24 cellular contexts compared by ENCODE assay signal in genomic region chr9:129648764-129649115, GRCh38. TPM values are rescaled to one million over a fixed set of nuclear protein-coding genes. Genes with fewer than 3 reads are reported as not detected.
A peak's percentile ranks its signal among the peaks of the same experiment; 100 is the strongest.
DNase-seq lines count a peak whose midpoint lies in the region; ATAC-seq, FAIRE-seq and TF ChIP-seq lines count a peak whose summit lies in the region.
"Had no signal": no experiment of that assay in that cellular context is flagged by ENCODE, and none has a peak within 500 bp of the region (broad histone marks: within the 10 kb centered on the region; RNA-seq: fewer than 3 reads in every experiment).

No MANE protein-coding gene starts in this region.

- H4K8ac ChIP-seq in IMR-90 (ENCODE audit: low read depth in 2 of 2, low read length in 2 of 2) (no peak overlapping the region), neuronal stem cell (ENCODE audit: low read depth, low read length) (no peak overlapping the region)

- no peak for FAIRE-seq in K562 (lab: Jason Lieb, UNC)
- FAIRE-seq: G401.6, GM12891, GM18507, H54 had no signal

- H4K91ac ChIP-seq in IMR-90 (ENCODE audit: insufficient read depth, low read depth, low read length): no peak overlapping the region
- H4K91ac ChIP-seq in neuronal stem cell (ENCODE audit: low read depth, low read length, poor library complexity): no peak overlapping the region

- H3K18ac ChIP-seq in IMR-90 (ENCODE audit: low read depth, low read length): no peak overlapping the region
- peak overlapping the region; percentile 80 for H3K18ac ChIP-seq in neuronal stem cell (ENCODE audit: low read length)

- dilution Hi-C loops in IMR-90 (cut with HindIII; ENCODE audit: low sequenced_read_pairs, unreplicated experiment): no loop called here

- H3K79me2 ChIP-seq in K562 (ENCODE audit: control insufficient read depth, insufficient read depth, low read length): no peaks in the 10 kb centered on the region
- H3K79me2 ChIP-seq in PC-9 (ENCODE audit: low read depth): no peaks in the 10 kb centered on the region

- H2BK15ac ChIP-seq in IMR-90 (ENCODE audit: low read depth, low read length) (no peak overlapping the region), neuronal stem cell (ENCODE audit: low read length) (peak overlapping the region; percentile 49)

- H2BK120ac ChIP-seq in IMR-90 (ENCODE audit: low read depth, low read length): no peak overlapping the region
- no peak overlapping the region for H2BK120ac ChIP-seq in neuronal stem cell (ENCODE audit: low read depth, low read length)

- intact Hi-C loops in IMR-90 (cut with micrococcal nuclease): no loop called here
- intact Hi-C loops in K562 (cut with micrococcal nuclease): loop anchor here (10.0 kb wide), 1 partner anchor 236 kb away; no protein-coding TSS in a partner anchor
- intact Hi-C loops in tibial artery (cut with DNase I; ENCODE audit: low total_unique reads): no loop called here
- intact Hi-C loops in PC-9 (cut with micrococcal nuclease; ENCODE audit: unreplicated experiment): no loop called here

- H2BK12ac ChIP-seq in neuronal stem cell (ENCODE audit: low read length): no peak overlapping the region

- no peak overlapping the region for H4K5ac ChIP-seq in IMR-90 (ENCODE audit: low read depth, low read length)

- no peak for TF ChIP-seq CTCF in IMR-90 (conservative IDR thresholded peaks at IDR 0.05; ENCODE audit: low read depth, low read length)
- TF ChIP-seq CTCF in K562 (IDR thresholded peaks at IDR 0.05 in 2 of 3, conservative IDR thresholded peaks at IDR 0.05 in 1 of 3; ENCODE audit: insufficient read depth in 2 of 3, low read depth in 1 of 3, low read length in 3 of 3): no peak
- TF ChIP-seq CTCF in tibial artery (IDR thresholded peaks at IDR 0.05): no peak
- no peak for TF ChIP-seq CTCF in PC-9 (conservative IDR thresholded peaks at IDR 0.05)

- no peak overlapping the region for H3K14ac ChIP-seq in IMR-90 (replicated peaks; ENCODE audit: low read depth, low read length)
- no peak overlapping the region for H3K14ac ChIP-seq in neuronal stem cell (ENCODE audit: low read length)

- TF ChIP-seq EP300 in K562 (IDR thresholded peaks at IDR 0.05; ENCODE audit: low read length): no peak

- H3K27ac ChIP-seq in IMR-90 (ENCODE audit: insufficient read depth, low read length) (no peak overlapping the region; the same call in 1 of the 2 replicates), K562 (ENCODE audit: extremely low read depth, low read depth, low read length) (no peak overlapping the region), neuronal stem cell (replicated peaks; ENCODE audit: low read length) (no peak overlapping the region), tibial artery (peak overlapping the region; percentile 66 to 78), PC-9 (no peak overlapping the region)

- H3K4ac ChIP-seq in IMR-90 (ENCODE audit: low read depth, low read length) (peak overlapping the region; percentile 35; the same call in 1 of the 2 replicates), neuronal stem cell (ENCODE audit: low read length) (no peak overlapping the region)

- H3K4me3 ChIP-seq in IMR-90 (ENCODE audit: insufficient read depth, low read depth, low read length): no peak overlapping the region
- no peak overlapping the region for H3K4me3 ChIP-seq in K562
- no peak overlapping the region for H3K4me3 ChIP-seq in neuronal stem cell (ENCODE audit: low read length in 2 of 2)
- no peak overlapping the region for H3K4me3 ChIP-seq in tibial artery
- no peak overlapping the region for H3K4me3 ChIP-seq in PC-9
- H3K4me3 ChIP-seq: GM23338 had no signal

- H3K56ac ChIP-seq in IMR-90 (ENCODE audit: extremely low read depth, insufficient read depth, low read length): no peak overlapping the region

- peaks cover 7% of the 10 kb centered on the region; the same call in 1 of the 2 replicates for H3K4me1 ChIP-seq in IMR-90 (ENCODE audit: control insufficient read depth, insufficient read depth, low read length)
- peaks cover 0 to 23% of the 10 kb centered on the region in 2 experiments; a peak in 3 of 5 replicates for H3K4me1 ChIP-seq in K562 (replicated peaks in 1 of 2; ENCODE audit: control insufficient read depth in 2 of 2, insufficient read depth in 2 of 2, low read length in 2 of 2)
- peaks cover 0 to 12% of the 10 kb centered on the region in 2 donors for H3K4me1 ChIP-seq in neuronal stem cell (ENCODE audit: control insufficient read depth in 2 of 2, insufficient read depth in 1 of 2, low read depth in 1 of 2, low read length in 2 of 2)
- H3K4me1 ChIP-seq in tibial artery: peaks cover 0 to 32% (median 19%) of the 10 kb centered on the region in 4 donors
- no peaks in the 10 kb centered on the region for H3K4me1 ChIP-seq in PC-9 (replicated peaks; ENCODE audit: insufficient read depth)

- no peak overlapping the region for H3K23ac ChIP-seq in IMR-90 (ENCODE audit: low read depth, low read length)
- no peak overlapping the region for H3K23ac ChIP-seq in neuronal stem cell (ENCODE audit: low read depth, low read length, poor library complexity)

- no TSS peak for BruUV-seq in IMR-90 (replicated peaks; lab: Mats Ljungman, UMichigan)
- no TSS peak for BruUV-seq in K562 (replicated peaks; lab: Mats Ljungman, UMichigan)
- BruUV-seq in PC-9 (replicated peaks; lab: Mats Ljungman, UMichigan): no TSS peak

- no peak overlapping the region for H2AFZ ChIP-seq in IMR-90 (replicated peaks; ENCODE audit: low read length, poor library complexity)
- no peak overlapping the region for H2AFZ ChIP-seq in K562 (ENCODE audit: low read depth, low read length)
- H2AFZ ChIP-seq in neuronal stem cell (ENCODE audit: low read length): peak overlapping the region; percentile 35
- H2AFZ ChIP-seq in PC-9: no peak overlapping the region
- H2AFZ ChIP-seq: GM23338 had no signal

- H2BK20ac ChIP-seq in IMR-90 (ENCODE audit: low read depth, low read length): no peak overlapping the region

- CTCF ChIA-PET in IMR-90 (lab: Yijun Ruan, JAX) (no interaction called here), K562 (lab: Yijun Ruan, JAX; ENCODE audit: low intra/inter-chr PET ratio) (no interaction called here), PC-9 (lab: Charles Lee) (no interaction called here)

- ATAC-seq in IMR-90 (ENCODE audit: low read depth) (no peak), K562 (peak; percentile 29; the same call in 1 of the 3 replicates), GM19328 (IDR thresholded peaks at IDR 0.05; ENCODE audit: unreplicated experiment) (no peak)
- ATAC-seq: GM23338, HCT116 had no signal

- TF ChIP-seq POLR2A in IMR-90 (IDR thresholded peaks at IDR 0.05; ENCODE audit: low read depth, low read length) (no peak), K562 (conservative IDR thresholded peaks at IDR 0.05) (no peak)

- H2BK5ac ChIP-seq in IMR-90 (ENCODE audit: low read depth, low read length, poor library complexity, severe bottlenecking) (no peak overlapping the region), neuronal stem cell (ENCODE audit: low read length) (no peak overlapping the region)

- H3K9ac ChIP-seq in IMR-90 (ENCODE audit: low read depth, low read length): no peak overlapping the region
- 0 out of 4 replicates have a peak overlapping the region, but pooled peaks of 1 of the 2 experiments have one; percentile 43 for H3K9ac ChIP-seq in K562 (ENCODE audit: insufficient read depth in 1 of 2, low read depth in 2 of 2, low read length in 2 of 2)
- H3K9ac ChIP-seq in neuronal stem cell (ENCODE audit: low read depth, low read length, poor library complexity): no peak overlapping the region

- H3K9me2 ChIP-seq in PC-9 (ENCODE audit: insufficient read depth): no peaks in the 10 kb centered on the region

- H3K79me1 ChIP-seq in IMR-90 (ENCODE audit: low read depth in 1 of 2, low read length in 2 of 2) (peaks cover 0 to 6% of the 10 kb centered on the region in 2 experiments; a peak in 1 of 4 replicates), neuronal stem cell (ENCODE audit: low read depth, low read length) (no peaks in the 10 kb centered on the region)

- no peaks in the 10 kb centered on the region for H3F3A ChIP-seq in PC-9 (ENCODE audit: insufficient read depth, low read depth)

- H3K9me3 ChIP-seq in IMR-90 (ENCODE audit: control insufficient read depth, insufficient read depth, low read length): no peaks in the 10 kb centered on the region
- no peaks in the 10 kb centered on the region for H3K9me3 ChIP-seq in K562 (replicated peaks; ENCODE audit: control insufficient read depth, insufficient read depth, low read depth, low read length)
- H3K9me3 ChIP-seq in neuronal stem cell (replicated peaks in 1 of 2; ENCODE audit: control insufficient read depth in 2 of 2, insufficient read depth in 1 of 2, low read depth in 1 of 2, low read length in 2 of 2): no peaks in the 10 kb centered on the region
- H3K9me3 ChIP-seq in tibial artery: no peaks in the 10 kb centered on the region
- no peaks in the 10 kb centered on the region for H3K9me3 ChIP-seq in PC-9 (ENCODE audit: insufficient read depth, low read depth)
- H3K9me3 ChIP-seq: BE2C had no signal

- POLR2A ChIA-PET in IMR-90 (lab: Charles Lee; ENCODE audit: unreplicated experiment): no interaction called here
- POLR2A ChIA-PET in K562 (lab: Yijun Ruan, JAX): no interaction called here
- POLR2A ChIA-PET in PC-9 (lab: Charles Lee; ENCODE audit: unreplicated experiment): no interaction called here

- H3K4me2 ChIP-seq in IMR-90 (ENCODE audit: low read depth, low read length) (no peak overlapping the region), K562 (ENCODE audit: insufficient read depth, low read length) (no peak overlapping the region), neuronal stem cell (ENCODE audit: insufficient read depth, low read length, poor library complexity, severe bottlenecking) (no peak overlapping the region), PC-9 (no peak overlapping the region)
- H3K4me2 ChIP-seq: GM23338 had no signal

- peaks cover 6% of the 10 kb centered on the region for H3K9me1 ChIP-seq in IMR-90 (ENCODE audit: insufficient read depth, low read length)
- no peaks in the 10 kb centered on the region for H3K9me1 ChIP-seq in K562 (ENCODE audit: control insufficient read depth, insufficient read depth, low read length)

- H4K20me1 ChIP-seq in IMR-90 (ENCODE audit: insufficient read depth, low read length): no peaks in the 10 kb centered on the region
- no peaks in the 10 kb centered on the region for H4K20me1 ChIP-seq in K562 (replicated peaks; ENCODE audit: control insufficient read depth, insufficient read depth, low read length)
- no peaks in the 10 kb centered on the region for H4K20me1 ChIP-seq in PC-9 (ENCODE audit: insufficient read depth)

- H3K36me3 ChIP-seq in IMR-90 (ENCODE audit: control insufficient read depth, insufficient read depth, low read length) (no peaks in the 10 kb centered on the region), K562 (ENCODE audit: control insufficient read depth, insufficient read depth, low read length) (no peaks in the 10 kb centered on the region), neuronal stem cell (replicated peaks in 1 of 2; ENCODE audit: control insufficient read depth in 2 of 2, insufficient read depth in 2 of 2, low read length in 2 of 2) (no peaks in the 10 kb centered on the region), tibial artery (no peaks in the 10 kb centered on the region), PC-9 (ENCODE audit: low read depth) (no peaks in the 10 kb centered on the region)
- H3K36me3 ChIP-seq: BE2C had no signal

- in situ Hi-C loops in IMR-90 (cut with MboI; ENCODE audit: low sequenced_read_pairs) (no loop called here), K562 (cut with MboI) (no loop called here)

- no CpG with 5 or more reads among the region's 10 CpGs for WGBS in IMR-90 (ENCODE audit: extremely low coverage in 2 of 2, insufficient read length in 1 of 2), 2 experiments
- WGBS in K562 (ENCODE audit: insufficient coverage, low coverage, missing lambda C conversion rate): 0% methylated on average over 1 of the region's 10 CpGs
- no CpG with 5 or more reads among the region's 10 CpGs for WGBS in neuronal stem cell (ENCODE audit: extremely low coverage in 2 of 2, insufficient read length in 2 of 2, insufficient replicate concordance in 1 of 2), 2 donors

- H3K27me3 ChIP-seq in IMR-90 (ENCODE audit: control insufficient read depth, insufficient read depth, low read length) (no peaks in the 10 kb centered on the region), K562 (ENCODE audit: control insufficient read depth in 2 of 2, insufficient read depth in 2 of 2, low read length in 2 of 2) (peaks cover 8 to 18% of the 10 kb centered on the region in 2 experiments; a peak in 4 of 5 replicates), neuronal stem cell (ENCODE audit: control insufficient read depth in 3 of 3, insufficient read depth in 3 of 3, low read depth in 1 of 3, low read length in 3 of 3) (peaks cover 0 to 22% (median 0%) of the 10 kb centered on the region in 3 experiments), tibial artery (no peaks in the 10 kb centered on the region), PC-9 (ENCODE audit: insufficient read depth, low read depth) (no peaks in the 10 kb centered on the region)
- H3K27me3 ChIP-seq: BE2C had no signal

- H2AK5ac ChIP-seq in IMR-90 (ENCODE audit: low read depth, low read length) (0 out of 2 replicates have a peak overlapping the region, but pooled peaks have one; percentile 28), neuronal stem cell (ENCODE audit: low read depth, low read length) (no peak overlapping the region)

- H2AK9ac ChIP-seq in IMR-90 (replicated peaks; ENCODE audit: low read depth, low read length, poor library complexity): no peak overlapping the region

- DNase-seq in IMR-90 (no peak), K562 (ENCODE audit: extremely low read depth in 1 of 4, low spot score in 3 of 4) (no peak), neuronal stem cell (ENCODE audit: low spot score) (no peak), tibial artery (no peak), PC-9 (no peak), DMS53 treated with DMSO at 0.1 percent for 48 hours (lab: John Stamatoyannopoulos, UW; ENCODE audit: unreplicated experiment) (no peak)
- no peak for DNase-seq in central memory CD4-positive, alpha-beta T cell
- DNase-seq: BE2C; C1 segment of cervical spinal cord; CD4-positive, CD25-positive, alpha-beta regulatory T cell; CD8-positive, alpha-beta memory T cell; COR-L47; DMS 273 treated with DMSO at 0.1 percent for 48 hours; DMS53; HFFc6 had no signal

- TF ChIP-seq RAD21 in IMR-90 (IDR thresholded peaks at IDR 0.05; ENCODE audit: low read length): no peak
- no peak for TF ChIP-seq RAD21 in K562 (CRISPR knock-in tag; conservative IDR thresholded peaks at IDR 0.05 in 1 of 2, IDR thresholded peaks at IDR 0.05 in 1 of 2)

RNA-seq across cellular contexts. Expression of gene ASB6, which starts 6.8 kb away (rescaled TPM):
- total RNA-seq in IMR-90 (2012; rRNA removed): 9.4 and 9.7 TPM in 2 replicates
- polyA plus RNA-seq in IMR-90 (2012; rRNA removed): 28.9 and 31.4 TPM in 2 replicates
- polyA plus RNA-seq in IMR-90 (2012; cell fraction: cytosol; rRNA removed): 22.2 and 27.8 TPM in 2 replicates
- 42.0 and 79.1 TPM in 2 replicates for polyA plus RNA-seq in IMR-90 (2012; cell fraction: nucleus; rRNA removed; ENCODE audit: low replicate concordance)
- 8.0 and 24.6 TPM in 2 replicates for total RNA-seq in K562 (2011; cell fraction: chromatin; rRNA removed; ENCODE audit: low replicate concordance)
- 20.2 and 20.4 TPM in 2 replicates for total RNA-seq in K562 (2011; cell fraction: nucleolus; rRNA removed)
- 10.2 and 12.6 TPM in 2 replicates for total RNA-seq in K562 (2011; cell fraction: nucleoplasm; rRNA removed)
- 12.4 and 15.8 TPM in 2 replicates for total RNA-seq in K562 (2014; rRNA removed)
- total RNA-seq in K562 (2014; rRNA removed; fragmentation: Illumina TruSeq; extraction: Trizol): 4.1 and 4.9 TPM in 2 replicates
- total RNA-seq in K562 (2015; rRNA removed; fragmentation: Illumina TruSeq; extraction: Trizol): 8.6 TPM in 2 replicates
- total RNA-seq in K562 (2021): 17.1 and 17.3 TPM in 2 replicates
- 11.3 and 13.1 TPM in 2 replicates for polyA plus RNA-seq in K562 (2011; rRNA removed)
- 10.5 and 18.2 TPM in 2 replicates for polyA plus RNA-seq in K562 (2011; cell fraction: cytosol; rRNA removed)
- polyA plus RNA-seq in K562 (2011; cell fraction: nucleus; rRNA removed): 26.0 and 42.0 TPM in 2 replicates
- polyA plus RNA-seq in K562 (2012): 11.4 and 12.4 TPM in 2 replicates
- 12.8 and 13.1 TPM in 2 replicates for polyA plus RNA-seq in K562 (2014; fragmentation: Illumina TruSeq; extraction: Trizol)
- 1 to 10 TPM in 1 of 2 experiments, under 1 TPM in 1; 0.92 to 1.1 TPM for polyA plus RNA-seq in K562 (2014; fragmentation: Nextera tagmentation; extraction: Ambion mirVana)
- 17.8 and 19.5 TPM in 2 replicates for polyA plus RNA-seq in K562 (2014; rRNA removed)
- polyA minus RNA-seq in K562 (2011; rRNA and poly(A)+ RNA removed): 3.6 and 4.9 TPM in 2 replicates
- 5.0 and 6.1 TPM in 2 replicates for polyA minus RNA-seq in K562 (2011; cell fraction: cytosol; rRNA and poly(A)+ RNA removed)
- 7.3 and 9.0 TPM in 2 replicates for polyA minus RNA-seq in K562 (2011; cell fraction: nucleus; rRNA and poly(A)+ RNA removed)
- 10.1 TPM for polyA plus RNA-seq in neuronal stem cell (2013, experiment 1 of 2)
- 10.5 TPM for polyA plus RNA-seq in neuronal stem cell (2013, experiment 2 of 2)
- total RNA-seq in PC-9 (2021): 19.3 and 20.2 TPM in 2 replicates

RNA-seq across cellular contexts. Expression of gene PRRX2, which starts 16.7 kb away (rescaled TPM):
- total RNA-seq in IMR-90 (2012; rRNA removed) (12.7 and 13.1 TPM in 2 replicates), K562 (2014; rRNA removed) (not detected in 2 replicates), K562 (2014; rRNA removed; fragmentation: Illumina TruSeq; extraction: Trizol) (not detected in 2 replicates), K562 (2015; rRNA removed; fragmentation: Illumina TruSeq; extraction: Trizol) (not detected in 2 replicates), K562 (2021) (not detected in 2 replicates), PC-9 (2021) (0.98 and 1.6 TPM in 2 replicates)
- polyA plus RNA-seq in IMR-90 (2012; rRNA removed) (35.5 and 45.9 TPM in 2 replicates), K562 (2011; rRNA removed) (not detected in 2 replicates), K562 (2014; fragmentation: Illumina TruSeq; extraction: Trizol) (not detected in 2 replicates), K562 (2014; fragmentation: Nextera tagmentation; extraction: Ambion mirVana) (not detected), K562 (2014; rRNA removed) (0.21 TPM in 1 of 2 replicates, not detected in the other)
- 19.5 and 46.6 TPM in 2 replicates for polyA plus RNA-seq in IMR-90 (2012; cell fraction: cytosol; rRNA removed)
- 10.2 and 29.0 TPM in 2 replicates for polyA plus RNA-seq in IMR-90 (2012; cell fraction: nucleus; rRNA removed; ENCODE audit: low replicate concordance)
- not detected in 2 replicates for total RNA-seq in K562 (2011; cell fraction: chromatin; rRNA removed; ENCODE audit: low replicate concordance)
- not detected in 2 replicates for total RNA-seq in K562 (2011; cell fraction: nucleolus; rRNA removed)
- not detected in 2 replicates for total RNA-seq in K562 (2011; cell fraction: nucleoplasm; rRNA removed)
- polyA plus RNA-seq in K562 (2011; cell fraction: cytosol; rRNA removed): 0.18 TPM in 1 of 2 replicates, not detected in the other
- polyA plus RNA-seq in K562 (2011; cell fraction: nucleus; rRNA removed): 0.13 TPM in 1 of 2 replicates, not detected in the other
- not detected in 2 replicates for polyA plus RNA-seq in K562 (2012)
- polyA minus RNA-seq in K562 (2011; rRNA and poly(A)+ RNA removed): not detected in 2 replicates
- not detected in 2 replicates for polyA minus RNA-seq in K562 (2011; cell fraction: cytosol; rRNA and poly(A)+ RNA removed)
- not detected in 2 replicates for polyA minus RNA-seq in K562 (2011; cell fraction: nucleus; rRNA and poly(A)+ RNA removed)
- polyA plus RNA-seq in neuronal stem cell (2013, experiment 1 of 2): 26.3 TPM
- polyA plus RNA-seq in neuronal stem cell (2013, experiment 2 of 2): 25.0 TPM
- total RNA-seq: A172; CD4-positive, CD25-positive, alpha-beta regulatory T cell; HT-29 had no signal
- polyA plus RNA-seq: CD4-positive, CD25-positive, alpha-beta regulatory T cell; CD8-positive, alpha-beta memory T cell had no signal

RNA-seq across cellular contexts. Expression of gene NTMT1, which starts 22.8 kb away (rescaled TPM):
- total RNA-seq in IMR-90 (2012; rRNA removed): 67.8 and 68.1 TPM in 2 replicates
- 88.1 and 108 TPM in 2 replicates for polyA plus RNA-seq in IMR-90 (2012; rRNA removed)
- polyA plus RNA-seq in IMR-90 (2012; cell fraction: cytosol; rRNA removed): 57.5 and 92.6 TPM in 2 replicates
- 56.2 and 66.4 TPM in 2 replicates for polyA plus RNA-seq in IMR-90 (2012; cell fraction: nucleus; rRNA removed; ENCODE audit: low replicate concordance)
- 28.6 and 94.1 TPM in 2 replicates for total RNA-seq in K562 (2011; cell fraction: chromatin; rRNA removed; ENCODE audit: low replicate concordance)
- 70.3 and 71.4 TPM in 2 replicates for total RNA-seq in K562 (2011; cell fraction: nucleolus; rRNA removed)
- 51.0 and 57.9 TPM in 2 replicates for total RNA-seq in K562 (2011; cell fraction: nucleoplasm; rRNA removed)
- 116 and 120 TPM in 2 replicates for total RNA-seq in K562 (2014; rRNA removed)
- total RNA-seq in K562 (2014; rRNA removed; fragmentation: Illumina TruSeq; extraction: Trizol): 49.6 and 59.2 TPM in 2 replicates
- 74.3 and 78.1 TPM in 2 replicates for total RNA-seq in K562 (2015; rRNA removed; fragmentation: Illumina TruSeq; extraction: Trizol)
- total RNA-seq in K562 (2021): 108 and 110 TPM in 2 replicates
- polyA plus RNA-seq in K562 (2011; rRNA removed): 74.7 and 79.2 TPM in 2 replicates
- polyA plus RNA-seq in K562 (2011; cell fraction: cytosol; rRNA removed): 89.1 and 124 TPM in 2 replicates
- polyA plus RNA-seq in K562 (2011; cell fraction: nucleus; rRNA removed): 42.9 and 47.3 TPM in 2 replicates
- polyA plus RNA-seq in K562 (2012): 42.1 and 72.6 TPM in 2 replicates
- polyA plus RNA-seq in K562 (2014; fragmentation: Illumina TruSeq; extraction: Trizol): 80.6 and 113 TPM in 2 replicates
- polyA plus RNA-seq in K562 (2014; fragmentation: Nextera tagmentation; extraction: Ambion mirVana): 10 to 100 TPM; 42.1 to 67.0 TPM
- polyA plus RNA-seq in K562 (2014; rRNA removed): 111 and 121 TPM in 2 replicates
- 34.5 and 60.2 TPM in 2 replicates for polyA minus RNA-seq in K562 (2011; rRNA and poly(A)+ RNA removed)
- 23.4 and 42.2 TPM in 2 replicates for polyA minus RNA-seq in K562 (2011; cell fraction: cytosol; rRNA and poly(A)+ RNA removed)
- 14.7 and 15.7 TPM in 2 replicates for polyA minus RNA-seq in K562 (2011; cell fraction: nucleus; rRNA and poly(A)+ RNA removed)
- 24.4 TPM for polyA plus RNA-seq in neuronal stem cell (2013, experiment 1 of 2)
- 22.5 TPM for polyA plus RNA-seq in neuronal stem cell (2013, experiment 2 of 2)
- total RNA-seq in PC-9 (2021): 52.5 and 53.1 TPM in 2 replicates

RNA-seq across cellular contexts. Expression of gene C9orf50, which starts 27.8 kb away (rescaled TPM):
- total RNA-seq in IMR-90 (2012; rRNA removed) (not detected in 2 replicates), K562 (2014; rRNA removed) (0.12 TPM in 1 of 2 replicates, not detected in the other), K562 (2014; rRNA removed; fragmentation: Illumina TruSeq; extraction: Trizol) (not detected in 2 replicates), K562 (2015; rRNA removed; fragmentation: Illumina TruSeq; extraction: Trizol) (not detected in 2 replicates), K562 (2021) (not detected in 2 replicates), PC-9 (2021) (0.38 TPM in 1 of 2 replicates, not detected in the other)
- polyA plus RNA-seq in IMR-90 (2012; rRNA removed) (0.09 and 0.20 TPM in 2 replicates), K562 (2011; rRNA removed) (not detected in 2 replicates), K562 (2014; fragmentation: Illumina TruSeq; extraction: Trizol) (not detected in 2 replicates), K562 (2014; fragmentation: Nextera tagmentation; extraction: Ambion mirVana) (not detected), K562 (2014; rRNA removed) (not detected in 2 replicates)
- 0.06 and 0.19 TPM in 2 replicates for polyA plus RNA-seq in IMR-90 (2012; cell fraction: cytosol; rRNA removed)
- polyA plus RNA-seq in IMR-90 (2012; cell fraction: nucleus; rRNA removed; ENCODE audit: low replicate concordance): 0.42 and 0.54 TPM in 2 replicates
- total RNA-seq in K562 (2011; cell fraction: chromatin; rRNA removed; ENCODE audit: low replicate concordance): not detected in 2 replicates
- total RNA-seq in K562 (2011; cell fraction: nucleolus; rRNA removed): not detected in 2 replicates
- not detected in 2 replicates for total RNA-seq in K562 (2011; cell fraction: nucleoplasm; rRNA removed)
- polyA plus RNA-seq in K562 (2011; cell fraction: cytosol; rRNA removed): not detected in 2 replicates
- not detected in 2 replicates for polyA plus RNA-seq in K562 (2011; cell fraction: nucleus; rRNA removed)
- not detected in 2 replicates for polyA plus RNA-seq in K562 (2012)
- polyA minus RNA-seq in K562 (2011; rRNA and poly(A)+ RNA removed): not detected in 2 replicates
- not detected in 2 replicates for polyA minus RNA-seq in K562 (2011; cell fraction: cytosol; rRNA and poly(A)+ RNA removed)
- polyA minus RNA-seq in K562 (2011; cell fraction: nucleus; rRNA and poly(A)+ RNA removed): not detected in 2 replicates
- polyA plus RNA-seq in neuronal stem cell (2013, experiment 1 of 2): 0.11 TPM
- polyA plus RNA-seq in neuronal stem cell (2013, experiment 2 of 2): 0.07 TPM
- total RNA-seq: A172; CD4-positive, CD25-positive, alpha-beta regulatory T cell; CD8-positive, alpha-beta memory T cell; GM23338; HT-29 had no signal
- polyA plus RNA-seq: CD4-positive, CD25-positive, alpha-beta regulatory T cell; CD8-positive, alpha-beta memory T cell; GM23338 had no signal

Comparison
In these comparisons a context has a peak if more than half of its experiments do, and no peak if none do; other contexts are left out.
1. H3K27ac ChIP-seq: peak in tibial artery (2 of 2); none in IMR-90 (single experiment), K562 (single experiment), neuronal stem cell (single experiment) and PC-9 (single experiment).